In the genomic region with DNA sequence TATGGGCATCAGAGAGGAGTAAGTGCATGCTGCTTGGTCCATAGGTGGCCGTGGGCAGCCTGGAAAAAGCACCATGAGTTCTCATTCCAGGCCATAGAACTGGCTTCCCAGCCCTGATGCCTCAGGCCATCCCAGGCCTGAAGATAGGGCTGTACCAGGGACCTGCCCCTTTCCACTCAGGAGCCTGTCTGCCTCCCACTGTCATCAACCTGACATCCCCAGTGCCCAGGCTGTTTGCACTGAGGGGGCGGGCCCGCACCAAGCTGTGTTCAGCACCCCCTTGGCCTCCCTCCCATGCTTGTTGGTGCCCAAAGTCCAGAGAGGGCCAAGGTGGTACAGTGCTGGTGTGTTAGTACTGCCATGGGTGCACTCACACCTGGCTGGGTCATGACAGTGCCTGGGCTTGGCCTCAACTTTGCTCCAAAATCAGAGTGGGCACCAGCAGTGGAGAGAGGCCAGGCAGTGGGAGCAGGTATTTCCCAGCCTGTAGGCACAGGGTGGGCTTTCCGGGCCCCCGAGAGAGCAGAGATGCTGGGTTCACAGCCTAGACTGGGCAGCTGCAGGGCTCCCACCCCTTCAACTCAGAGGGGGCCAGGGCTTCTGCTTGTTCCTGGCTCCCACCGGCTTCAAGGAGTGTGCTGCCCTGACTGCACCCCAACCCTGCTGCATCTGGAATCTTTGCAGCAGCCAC, we compare ENCODE assay signal across 30 cellular contexts.
"Had no signal": no experiment of that assay in that cellular context is flagged by ENCODE, and none has a peak within 500 bp of the region (broad histone marks: within the 10 kb centered on the region; RNA-seq: fewer than 3 reads in every experiment).

No MANE protein-coding gene starts in this region.

- H3K27ac Mint-ChIP-seq: activated CD4-positive, alpha-beta memory T cell treated with anti-CD3 and anti-CD28 coated beads, Interleukin-2, amount 10 ng/mL, durations not matched to agents 7 days and 5 days; activated CD8-positive, alpha-beta memory T cell treated with anti-CD3 and anti-CD28 coated beads, Interleukin-2, amount 10 ng/mL, durations not matched to agents 7 days and 5 days; activated naive CD4-positive, alpha-beta T cell treated with anti-CD3 and anti-CD28 coated beads, Interleukin-2, amount 50 U/mL, for 24 hours; activated T-helper 17 cell treated with anti-CD3 and anti-CD28 coated beads, Interleukin-2, amount 50 U/mL, for 72 hours had no signal

- H3K27ac ChIP-seq: brain microvascular endothelial cell, SJCRH30, SK-N-MC, WERI-Rb-1 had no signal

- H3K36me3 Mint-ChIP-seq: activated CD8-positive, alpha-beta memory T cell treated with anti-CD3 and anti-CD28 coated beads, Interleukin-2, amount 10 ng/mL, durations not matched to agents 7 days and 5 days; activated naive CD4-positive, alpha-beta T cell treated with anti-CD3 and anti-CD28 coated beads, Interleukin-2, amount 50 U/mL, for 24 hours had no signal

- H3K4me3 ChIP-seq: K562, SJCRH30, SK-N-MC had no signal

- DNase-seq: activated CD4-positive, alpha-beta memory T cell treated with anti-CD3 and anti-CD28 coated beads, Interleukin-2, amount 10 ng/mL, durations not matched to agents 7 days and 5 days; activated CD4-positive, alpha-beta T cell treated with anti-CD3 and anti-CD28 coated beads for 1 hour; activated CD4-positive, alpha-beta T cell treated with anti-CD3 and anti-CD28 coated beads for 48 hours; activated CD4-positive, CD25-positive, alpha-beta regulatory T cell; activated CD8-positive, alpha-beta memory T cell treated with anti-CD3 and anti-CD28 coated beads for 24 hours; activated CD8-positive, alpha-beta memory T cell treated with anti-CD3 and anti-CD28 coated beads, Interleukin-2, amount 10 ng/mL, durations not matched to agents 7 days and 5 days; activated CD8-positive, alpha-beta memory T cell treated with anti-CD3 and anti-CD28 coated beads, Interleukin-2, amount 50 U/mL, for 48 hours; activated gamma-delta T cell; activated naive CD4-positive, alpha-beta T cell treated with Interleukin-2 at 50 U/mL for 16 hours; activated T-cell treated with anti-CD3 and anti-CD28 coated beads, Interleukin-2, amount 50 U/mL, for 48 hours; anterior cingulate cortex; brain microvascular endothelial cell; IMR-90; NCI-H1048; NCI-H1105 treated with DMSO at 0.1 percent for 48 hours; NCI-H1436; NCI-H1694; NCI-H1930; NCI-H2081 treated with DMSO at 0.1 percent for 48 hours; NCI-H345; NCI-H524 treated with DMSO at 0.1 percent for 48 hours; SHP77; SJCRH30; T1000; WERI-Rb-1 had no signal

- H3K4me1 ChIP-seq: SJCRH30 had no signal

- H3K27me3 ChIP-seq: brain microvascular endothelial cell, SJCRH30 had no signal

- ATAC-seq: activated CD8-positive, alpha-beta memory T cell treated with anti-CD3 and anti-CD28 coated beads, Interleukin-2, amount 10 ng/mL, durations not matched to agents 7 days and 5 days; activated T-helper 17 cell treated with anti-CD3 and anti-CD28 coated beads, Interleukin-2, amount 50 U/mL, for 72 hours; K562; Panc1 had no signal

- H3K4me1 Mint-ChIP-seq: activated CD4-positive, alpha-beta memory T cell treated with anti-CD3 and anti-CD28 coated beads, Interleukin-2, amount 10 ng/mL, durations not matched to agents 7 days and 5 days; activated CD8-positive, alpha-beta memory T cell treated with anti-CD3 and anti-CD28 coated beads, Interleukin-2, amount 10 ng/mL, durations not matched to agents 7 days and 5 days; activated naive CD4-positive, alpha-beta T cell treated with anti-CD3 and anti-CD28 coated beads, Interleukin-2, amount 50 U/mL, for 24 hours; activated T-helper 17 cell treated with anti-CD3 and anti-CD28 coated beads, Interleukin-2, amount 50 U/mL, for 72 hours had no signal

- H3K4me3 Mint-ChIP-seq: activated CD4-positive, alpha-beta memory T cell treated with anti-CD3 and anti-CD28 coated beads, Interleukin-2, amount 10 ng/mL, durations not matched to agents 7 days and 5 days; activated CD8-positive, alpha-beta memory T cell treated with anti-CD3 and anti-CD28 coated beads, Interleukin-2, amount 10 ng/mL, durations not matched to agents 7 days and 5 days; activated naive CD4-positive, alpha-beta T cell treated with anti-CD3 and anti-CD28 coated beads, Interleukin-2, amount 50 U/mL, for 24 hours; activated T-helper 17 cell treated with anti-CD3 and anti-CD28 coated beads, Interleukin-2, amount 50 U/mL, for 72 hours had no signal

- H3K36me3 ChIP-seq: brain microvascular endothelial cell, SJCRH30, WERI-Rb-1 had no signal

- H3K9me3 ChIP-seq: SJCRH30 had no signal

- H3K27me3 Mint-ChIP-seq: activated CD4-positive, alpha-beta memory T cell treated with anti-CD3 and anti-CD28 coated beads, Interleukin-2, amount 10 ng/mL, durations not matched to agents 7 days and 5 days; activated CD8-positive, alpha-beta memory T cell treated with anti-CD3 and anti-CD28 coated beads, Interleukin-2, amount 10 ng/mL, durations not matched to agents 7 days and 5 days; activated naive CD4-positive, alpha-beta T cell treated with anti-CD3 and anti-CD28 coated beads, Interleukin-2, amount 50 U/mL, for 24 hours; activated T-helper 17 cell treated with anti-CD3 and anti-CD28 coated beads, Interleukin-2, amount 50 U/mL, for 72 hours had no signal
